Comparison of ENCODE assay signal across 1 cellular context in the genomic region with DNA sequence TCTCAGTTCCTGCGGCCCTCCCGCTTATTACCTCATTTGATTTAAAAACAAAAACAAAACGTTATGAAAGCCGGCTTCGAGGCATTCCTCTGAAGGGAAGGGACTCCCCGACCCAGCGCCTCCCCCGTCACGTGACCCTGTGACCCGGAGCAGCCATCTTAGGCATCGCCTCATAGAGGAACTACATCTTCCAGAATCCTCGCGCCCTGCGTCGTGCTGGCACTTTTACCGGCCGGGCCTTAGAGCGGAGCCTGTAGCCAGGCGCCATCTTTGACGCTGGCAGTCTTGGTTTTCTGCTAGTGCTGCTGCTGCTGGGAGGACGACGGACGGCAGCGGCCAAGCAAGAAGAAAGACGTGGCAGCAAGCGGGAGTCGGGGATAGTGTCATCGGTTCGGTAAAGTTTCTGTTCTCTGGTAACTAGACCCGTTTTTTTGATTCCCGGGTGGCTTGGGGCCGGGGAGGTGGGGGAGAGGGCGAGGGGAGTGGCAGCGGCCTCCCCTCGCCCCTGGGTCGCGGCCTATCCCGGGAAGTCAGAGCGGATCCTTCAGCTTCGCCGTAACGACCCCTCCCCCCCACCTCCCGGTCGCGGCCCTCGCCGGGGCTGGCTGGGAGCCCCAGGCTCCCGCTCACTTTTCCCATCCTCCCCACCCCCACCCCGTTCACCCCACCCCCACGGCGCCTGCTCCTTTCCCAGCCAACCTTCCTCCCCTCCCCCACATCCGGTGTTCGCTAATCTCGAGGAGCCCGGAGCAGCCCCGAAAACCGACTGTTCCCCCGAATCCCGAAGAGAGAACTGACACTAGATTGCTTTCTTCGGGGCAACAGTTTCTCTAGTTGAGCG.
TF ChIP-seq lines count a peak whose summit lies in the region.

A gene with protein sequence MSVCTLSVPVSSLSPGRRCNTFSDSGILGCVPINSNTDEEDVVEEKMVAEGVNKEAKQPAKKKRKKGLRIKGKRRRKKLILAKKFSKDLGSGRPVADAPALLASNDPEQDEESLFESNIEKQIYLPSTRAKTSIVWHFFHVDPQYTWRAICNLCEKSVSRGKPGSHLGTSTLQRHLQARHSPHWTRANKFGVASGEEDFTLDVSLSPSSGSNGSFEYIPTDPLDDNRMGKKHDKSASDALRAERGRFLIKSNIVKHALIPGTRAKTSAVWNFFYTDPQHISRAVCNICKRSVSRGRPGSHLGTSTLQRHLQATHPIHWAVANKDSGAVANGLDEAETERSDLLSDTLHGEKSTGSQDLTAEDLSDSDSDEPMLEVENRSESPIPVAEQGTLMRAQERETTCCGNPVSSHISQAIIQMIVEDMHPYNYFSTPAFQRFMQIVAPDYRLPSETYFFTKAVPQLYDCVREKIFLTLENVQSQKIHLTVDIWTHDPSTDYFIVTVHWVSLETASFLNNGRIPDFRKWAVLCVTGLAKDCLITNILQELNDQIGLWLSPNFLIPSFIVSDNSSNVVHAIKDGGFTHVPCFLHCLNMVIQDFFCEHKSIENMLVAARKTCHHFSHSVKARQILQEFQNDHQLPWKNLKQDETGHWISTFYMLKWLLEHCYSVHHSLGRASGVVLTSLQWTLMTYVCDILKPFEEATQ (N-terminal part only) (plus strand): TSS at position 242 of the 841 bp plus-strand sequence. CDS start 1,900 bp downstream, outside the sequence.
Gene ZC3H11A, plus strand, starts transcription at position 242 of the 841 bp plus-strand sequence. CDS start 21,448 bp downstream, outside the sequence.

TF ChIP-seq in K562, 482 proteins besides CTCF, POLR2A, EP300 and RAD21 (continued from another document and continues in another):
- TF ChIP-seq FOXK1 (CRISPR knock-in tag; IDR thresholded peaks at IDR 0.05; ENCODE audit: borderline replicate concordance) = 0 out of 2 replicates have a peak, but pooled peaks have one; percentile 48
- TF ChIP-seq SAFB (IDR thresholded peaks at IDR 0.05; ENCODE audit: borderline replicate concordance, low read depth, low read length) = no peak
- no peak for TF ChIP-seq ZNF518B (CRISPR knock-in tag; IDR thresholded peaks at IDR 0.05)
- TF ChIP-seq RBBP5 (IDR thresholded peaks at IDR 0.05; ENCODE audit: borderline replicate concordance, insufficient read depth, low read length, poor library complexity, severe bottlenecking) = peak; percentile 75
- no peak for TF ChIP-seq TCF15 (CRISPR knock-in tag; IDR thresholded peaks at IDR 0.05)
- TF ChIP-seq NONO (IDR thresholded peaks at IDR 0.05; ENCODE audit: low read depth in 2 of 2, low read length in 1 of 2) = no peak
- TF ChIP-seq CREB3L1 (IDR thresholded peaks at IDR 0.05; ENCODE audit: borderline replicate concordance, low read depth) = peak; percentile 100
- TF ChIP-seq NFE2L1 (tag; IDR thresholded peaks at IDR 0.05; ENCODE audit: borderline replicate concordance, low read depth) = no peak
- TF ChIP-seq ZNF197 (CRISPR knock-in tag; IDR thresholded peaks at IDR 0.05; ENCODE audit: low read depth) = peak; percentile 87
- no peak for TF ChIP-seq HNRNPH1 (optimal IDR thresholded peaks at IDR 0.05; ENCODE audit: low read depth, low read length)
- TF ChIP-seq ATF4 (CRISPR knock-in tag; IDR thresholded peaks at IDR 0.05) = no peak
- TF ChIP-seq TRIM28 (IDR thresholded peaks at IDR 0.05) = no peak; the same call in 1 of the 2 replicates
- no peak for TF ChIP-seq ARID2 (IDR thresholded peaks at IDR 0.05)
- TF ChIP-seq NELFE (IDR thresholded peaks at IDR 0.05; ENCODE audit: insufficient read depth, insufficient read length) = no peak
- TF ChIP-seq NFXL1 (CRISPR knock-in tag; IDR thresholded peaks at IDR 0.05) = no peak
- no peak for TF ChIP-seq FOXP4 (CRISPR knock-in tag; IDR thresholded peaks at IDR 0.05; ENCODE audit: borderline replicate concordance)
- peak; percentile 88; the same call in 1 of the 2 replicates for TF ChIP-seq ATF7 (IDR thresholded peaks at IDR 0.05)
- no peak for TF ChIP-seq ZNF57 (CRISPR knock-in tag; IDR thresholded peaks at IDR 0.05)
- TF ChIP-seq UBTF (IDR thresholded peaks at IDR 0.05; ENCODE audit: borderline replicate concordance in 1 of 2, low read depth in 2 of 2, low read length in 2 of 2) = no peak; a peak in 1 of 4 replicates
- TF ChIP-seq SP1 (CRISPR knock-in tag; IDR thresholded peaks at IDR 0.05) = peak; percentile 59; the same call in 1 of the 2 replicates
- TF ChIP-seq ARHGAP35 (IDR thresholded peaks at IDR 0.05; ENCODE audit: partially characterized antibody) = no peak
- no peak for TF ChIP-seq HMG20A (CRISPR knock-in tag; conservative IDR thresholded peaks at IDR 0.05)
- no peak for TF ChIP-seq CGGBP1 (CRISPR knock-in tag; IDR thresholded peaks at IDR 0.05)
- TF ChIP-seq ZEB2 (IDR thresholded peaks at IDR 0.05) = no peak
- TF ChIP-seq HDAC6 (IDR thresholded peaks at IDR 0.05; ENCODE audit: low read depth, low read length) = no peak
- TF ChIP-seq LEF1 (IDR thresholded peaks at IDR 0.05) = peak; percentile 67
- no peak for TF ChIP-seq ELF4 (CRISPR knock-in tag; IDR thresholded peaks at IDR 0.05)
- TF ChIP-seq KLF1 (tag; IDR thresholded peaks at IDR 0.05) = peak; percentile 98
- TF ChIP-seq NR2F6 (CRISPR knock-in tag; IDR thresholded peaks at IDR 0.05) = no peak
- no peak for TF ChIP-seq NFYB (IDR thresholded peaks at IDR 0.05; ENCODE audit: extremely low read depth, insufficient read length)
- no peak for TF ChIP-seq BCOR (IDR thresholded peaks at IDR 0.05)
- TF ChIP-seq NR4A1 (CRISPR knock-in tag; IDR thresholded peaks at IDR 0.05) = no peak
- TF ChIP-seq NR4A1 (tag; IDR thresholded peaks at IDR 0.05) = 0 out of 2 replicates have a peak, but pooled peaks have one; percentile 75
- TF ChIP-seq ZNF445 (CRISPR knock-in tag; IDR thresholded peaks at IDR 0.05; ENCODE audit: low read depth) = no peak
- peak; percentile 62; the same call in 1 of the 2 replicates for TF ChIP-seq ZNF644 (tag; IDR thresholded peaks at IDR 0.05; ENCODE audit: low read depth)
- no peak for TF ChIP-seq CC2D1A (IDR thresholded peaks at IDR 0.05)
- peak; percentile 24; the same call in 1 of the 2 replicates for TF ChIP-seq HLTF (IDR thresholded peaks at IDR 0.05)
- TF ChIP-seq DPF2 (IDR thresholded peaks at IDR 0.05) = peak; percentile 64
- peak; percentile 100 for TF ChIP-seq TFE3 (CRISPR knock-in tag; IDR thresholded peaks at IDR 0.05)
- no peak for TF ChIP-seq C11orf30 (IDR thresholded peaks at IDR 0.05; ENCODE audit: low read depth)
